In the genomic region with DNA sequence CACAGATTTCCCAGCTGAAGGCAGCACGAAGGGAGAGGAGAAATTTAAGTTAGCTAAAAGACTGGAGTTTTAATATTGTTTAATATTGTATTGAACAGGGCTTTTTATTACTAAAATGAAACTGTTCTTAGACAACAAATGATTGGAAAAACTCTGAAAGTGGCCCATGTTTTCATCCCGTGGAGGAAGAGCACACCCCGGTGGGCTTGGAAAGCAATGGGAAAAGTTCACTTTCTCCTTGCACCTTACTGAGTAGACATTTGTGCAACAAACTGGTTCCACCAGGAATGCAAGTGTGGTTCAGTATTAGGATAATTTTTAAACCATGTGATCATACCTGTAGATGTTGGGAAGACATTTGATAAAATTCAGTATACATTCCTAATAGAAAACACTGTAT, we compare ENCODE assay signal across 10 cellular contexts. TPM values are rescaled to one million over a fixed set of nuclear protein-coding genes. Genes with fewer than 3 reads are reported as not detected.
DNase-seq lines count a peak whose midpoint lies in the region; ATAC-seq and TF ChIP-seq lines count a peak whose summit lies in the region.
"Had no signal": no experiment of that assay in that cellular context is flagged by ENCODE, and none has a peak within 500 bp of the region (broad histone marks: within the 10 kb centered on the region; RNA-seq: fewer than 3 reads in every experiment).

No MANE protein-coding gene starts in this region.

- H3K4me1 ChIP-seq in heart right ventricle, result no peaks in the 10 kb centered on the region
- H3K4me1 ChIP-seq in thyroid gland, result no peaks in the 10 kb centered on the region

- H3K27me3 ChIP-seq in heart right ventricle (peaks cover 0 to 7% (median 0%) of the 10 kb centered on the region in 7 donors), thyroid gland (no peaks in the 10 kb centered on the region)

- TF ChIP-seq POLR2A in thyroid gland (IDR thresholded peaks at IDR 0.05), result no peak

- TF ChIP-seq CTCF in heart right ventricle (IDR thresholded peaks at IDR 0.05), result peak in 8 of 9 donors; percentile 23 to 63 (median 53)
- peak in 4 of 6 experiments; percentile 33 to 39 (median 36) for TF ChIP-seq CTCF in thyroid gland (IDR thresholded peaks at IDR 0.05)

- H3K27ac ChIP-seq in heart right ventricle, result no peak overlapping the region
- H3K27ac ChIP-seq in thyroid gland, result no peak overlapping the region

- ATAC-seq in heart right ventricle, result peak in 2 of 8 donors; percentile 33 to 61
- ATAC-seq in GM19328 (IDR thresholded peaks at IDR 0.05; ENCODE audit: unreplicated experiment), result no peak
- no peak for ATAC-seq in GM21526 (IDR thresholded peaks at IDR 0.05; ENCODE audit: low FRiP score, unreplicated experiment)

- intact Hi-C loops in heart right ventricle (cut with DNase I), result loop anchor here in 2 of 10 donors (10.0 kb wide), 1 partner anchor 361 kb away; no protein-coding TSS in a partner anchor
- intact Hi-C loops in thyroid gland (cut with DNase I), result no loop called here

- DNase-seq in NCI-H345 (lab: John Stamatoyannopoulos, UW) (peak; percentile 0), NCI-H345 treated with DMSO at 0.1 percent for 48 hours (lab: John Stamatoyannopoulos, UW; ENCODE audit: unreplicated experiment) (no peak), SHP77 treated with DMSO at 0.1 percent for 48 hours (lab: John Stamatoyannopoulos, UW) (peak; percentile 14), heart right ventricle (no peak), thyroid gland (no peak), cerebellar nuclear complex (lab: John Stamatoyannopoulos, UW) (no peak)
- DNase-seq: C1 segment of cervical spinal cord, naive B cell had no signal

- WGBS in heart right ventricle, 2 donors, result 56 to 58% methylated on average over 3 of the region's 3 CpGs
- WGBS in thyroid gland, 2 donors, result 47 to 54% methylated on average over 3 of the region's 3 CpGs

- no peak overlapping the region for H3K4me3 ChIP-seq in heart right ventricle
- no peak overlapping the region for H3K4me3 ChIP-seq in thyroid gland (replicated peaks in 1 of 3)

- H3K36me3 ChIP-seq in heart right ventricle (no peaks in the 10 kb centered on the region), thyroid gland (no peaks in the 10 kb centered on the region)

- H3K9me3 ChIP-seq in heart right ventricle (no peaks in the 10 kb centered on the region), thyroid gland (no peaks in the 10 kb centered on the region)

RNA-seq across cellular contexts. Expression of a gene that starts 8.2 kb away (rescaled TPM):
- total RNA-seq in heart right ventricle (1 to 10 TPM in 8 of 10 donors, under 1 TPM in 2; 0.82 to 2.4 (median 1.2) TPM), thyroid gland (10 to 100 TPM; 19.9 to 82.8 (median 22.7) TPM)
- polyA plus RNA-seq in heart right ventricle, result under 1 TPM; 0.26 to 0.80 TPM

Comparison
In these comparisons a context has a peak if more than half of its experiments do, and no peak if none do; other contexts are left out.
1. DNase-seq: peak in NCI-H345 (single experiment) and SHP77 treated with DMSO at 0.1 percent for 48 hours (single experiment); none in NCI-H345 treated with DMSO at 0.1 percent for 48 hours (single experiment), heart right ventricle (0 of 2), thyroid gland (0 of 2) and cerebellar nuclear complex (0 of 2).
2. RNA of a gene that starts 8.2 kb away (total RNA-seq): 19.9 to 82.8 TPM in thyroid gland; 0.82 to 2.4 TPM in heart right ventricle; every median in the first group is over 4 times any median in the second.